2 cellular contexts compared by ENCODE assay signal in the genomic region with DNA sequence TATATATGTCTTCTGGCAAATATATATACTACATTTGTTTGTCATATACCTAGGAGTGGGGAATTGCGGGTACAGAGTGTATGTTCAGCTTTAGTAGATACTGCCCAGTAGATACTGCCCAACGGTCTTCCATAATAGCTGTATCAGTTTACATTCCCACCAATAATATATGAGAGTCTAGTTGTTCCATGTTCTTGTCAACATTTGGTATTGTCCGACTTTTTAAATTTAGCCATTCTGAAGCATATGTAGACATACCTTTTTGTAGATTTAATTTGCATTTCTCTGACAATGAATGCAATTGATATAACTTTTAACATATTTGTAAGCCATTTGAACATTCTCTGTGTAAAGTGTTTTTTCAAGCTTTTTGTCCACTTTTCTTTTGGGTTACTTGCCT.
TF ChIP-seq lines count a peak whose summit lies in the region.

No MANE protein-coding gene starts in this region.

TF ChIP-seq in A549, 52 proteins besides CTCF, POLR2A, EP300 and RAD21 (continued from another document):
- TF ChIP-seq ZFP36 (IDR thresholded peaks at IDR 0.05; ENCODE audit: borderline replicate concordance, partially characterized antibody): peak; percentile 31
- TF ChIP-seq, protein P1, sequence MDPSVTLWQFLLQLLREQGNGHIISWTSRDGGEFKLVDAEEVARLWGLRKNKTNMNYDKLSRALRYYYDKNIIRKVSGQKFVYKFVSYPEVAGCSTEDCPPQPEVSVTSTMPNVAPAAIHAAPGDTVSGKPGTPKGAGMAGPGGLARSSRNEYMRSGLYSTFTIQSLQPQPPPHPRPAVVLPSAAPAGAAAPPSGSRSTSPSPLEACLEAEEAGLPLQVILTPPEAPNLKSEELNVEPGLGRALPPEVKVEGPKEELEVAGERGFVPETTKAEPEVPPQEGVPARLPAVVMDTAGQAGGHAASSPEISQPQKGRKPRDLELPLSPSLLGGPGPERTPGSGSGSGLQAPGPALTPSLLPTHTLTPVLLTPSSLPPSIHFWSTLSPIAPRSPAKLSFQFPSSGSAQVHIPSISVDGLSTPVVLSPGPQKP (IDR thresholded peaks at IDR 0.05; ENCODE audit: low read depth, low read length): no peak

TF ChIP-seq in K562, 482 proteins besides CTCF, POLR2A, EP300 and RAD21 (continued from another document):
- TF ChIP-seq FOXO4 (CRISPR knock-in tag; IDR thresholded peaks at IDR 0.05): no peak
